In the genomic region with DNA sequence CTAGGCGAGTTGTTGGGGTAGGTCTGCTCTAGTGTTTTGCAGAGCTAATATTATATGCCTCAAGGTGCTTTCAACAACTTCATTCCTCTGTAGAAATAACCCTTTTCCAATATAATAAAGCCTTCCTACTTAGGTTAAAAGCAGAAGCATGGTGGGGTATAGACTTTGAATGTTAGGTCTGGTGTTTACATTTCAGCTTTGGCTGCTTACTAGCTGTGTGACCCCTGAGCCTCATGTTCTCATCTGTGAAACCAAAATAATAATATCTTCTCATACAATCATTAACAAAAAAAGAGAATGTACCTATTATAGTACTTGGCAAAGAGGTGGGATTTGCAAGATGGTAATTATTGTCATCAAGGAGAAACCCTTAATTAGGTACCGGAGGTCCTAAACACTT, we compare ENCODE assay signal across 7 cellular contexts.
"Had no signal": no experiment of that assay in that cellular context is flagged by ENCODE, and none has a peak within 500 bp of the region (broad histone marks: within the 10 kb centered on the region; RNA-seq: fewer than 3 reads in every experiment).

No MANE protein-coding gene starts in this region.

- H3K4me3 ChIP-seq: K562 had no signal

- H3K9me3 Mint-ChIP-seq: IgD-negative memory B cell had no signal

- FAIRE-seq: HTR-8/SVneo, K562 had no signal

- H3K27me3 Mint-ChIP-seq: IgD-negative memory B cell had no signal

- ATAC-seq: K562 had no signal

- H3K27ac Mint-ChIP-seq: IgD-negative memory B cell had no signal

- H3K4me3 Mint-ChIP-seq: IgD-negative memory B cell had no signal

- DNase-seq: IMR-90, KBM-7, KG1 had no signal

- H3K27ac ChIP-seq: HL-60 had no signal
